ENCODE assay signal across 1 cellular context in genomic region chr9:213901-214300, GRCh38.
TF ChIP-seq lines count a peak whose summit lies in the region.

No MANE protein-coding gene starts in this region.

TF ChIP-seq in K562, 482 proteins besides CTCF, POLR2A, EP300 and RAD21:
- TF ChIP-seq ZNF589 (CRISPR knock-in tag; IDR thresholded peaks at IDR 0.05; ENCODE audit: low read depth): 0 out of 2 replicates have a peak, but pooled peaks have one; percentile 14
- peak; percentile 5; the same call in 1 of the 2 replicates for TF ChIP-seq CXXC5 (CRISPR knock-in tag; IDR thresholded peaks at IDR 0.05)
- TF ChIP-seq E2F6 (IDR thresholded peaks at IDR 0.05; ENCODE audit: borderline replicate concordance in 1 of 2, extremely low read depth in 1 of 2, insufficient read depth in 1 of 2, insufficient read length in 1 of 2, low read depth in 1 of 2, low read length in 1 of 2, poor library complexity in 1 of 2, severe bottlenecking in 1 of 2): peak in 1 of 2 experiments; percentile 9
- TF ChIP-seq MGA (IDR thresholded peaks at IDR 0.05): peak; percentile 72
